1 cellular context compared by ENCODE assay signal in the genomic region with DNA sequence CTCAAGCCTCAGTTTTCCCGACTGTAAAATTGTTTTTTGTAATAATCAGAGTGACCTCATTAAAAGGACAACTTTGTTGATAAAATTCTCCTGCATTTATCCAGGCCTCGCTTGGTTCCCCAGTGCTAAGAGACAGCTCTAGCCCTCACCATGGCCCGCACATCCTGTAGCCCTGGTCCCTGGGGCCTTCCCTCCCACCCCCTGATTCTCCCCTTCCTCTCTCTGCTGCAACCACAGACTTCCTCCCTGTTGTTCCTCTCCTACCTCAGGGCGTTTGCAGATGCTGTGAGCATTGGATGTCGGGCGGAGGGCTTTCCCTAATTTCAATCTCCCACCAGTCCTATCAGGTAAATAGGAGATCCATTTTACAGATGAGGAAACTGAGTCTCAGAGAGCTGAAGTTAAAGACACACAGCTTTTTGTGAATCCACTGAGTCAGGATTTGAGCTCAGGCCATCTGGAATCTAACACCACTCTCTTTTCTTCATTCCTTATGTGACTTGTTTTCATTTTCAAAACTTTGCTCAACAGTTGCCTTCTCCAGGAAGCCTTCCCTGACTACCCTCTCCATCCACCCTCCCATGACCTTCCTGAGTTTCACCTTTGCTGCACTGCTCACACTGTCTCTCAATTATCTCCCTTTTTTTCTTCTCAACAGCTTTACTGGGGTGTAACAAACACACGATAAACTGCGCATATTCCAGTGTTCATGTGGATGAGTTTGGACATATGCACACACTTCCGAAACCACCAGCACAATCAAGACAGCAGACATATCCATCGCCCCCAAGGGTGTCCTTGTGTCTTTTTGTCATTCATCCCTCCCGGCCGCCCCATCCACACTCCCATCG.
TF ChIP-seq lines count a peak whose summit lies in the region.

No MANE protein-coding gene starts in this region.

TF ChIP-seq in HepG2, 621 proteins besides CTCF, POLR2A, EP300 and RAD21 (continued from another document):
- TF ChIP-seq, protein P1, sequence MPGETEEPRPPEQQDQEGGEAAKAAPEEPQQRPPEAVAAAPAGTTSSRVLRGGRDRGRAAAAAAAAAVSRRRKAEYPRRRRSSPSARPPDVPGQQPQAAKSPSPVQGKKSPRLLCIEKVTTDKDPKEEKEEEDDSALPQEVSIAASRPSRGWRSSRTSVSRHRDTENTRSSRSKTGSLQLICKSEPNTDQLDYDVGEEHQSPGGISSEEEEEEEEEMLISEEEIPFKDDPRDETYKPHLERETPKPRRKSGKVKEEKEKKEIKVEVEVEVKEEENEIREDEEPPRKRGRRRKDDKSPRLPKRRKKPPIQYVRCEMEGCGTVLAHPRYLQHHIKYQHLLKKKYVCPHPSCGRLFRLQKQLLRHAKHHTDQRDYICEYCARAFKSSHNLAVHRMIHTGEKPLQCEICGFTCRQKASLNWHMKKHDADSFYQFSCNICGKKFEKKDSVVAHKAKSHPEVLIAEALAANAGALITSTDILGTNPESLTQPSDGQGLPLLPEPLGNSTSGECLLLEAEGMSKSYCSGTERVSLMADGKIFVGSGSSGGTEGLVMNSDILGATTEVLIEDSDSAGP (CRISPR knock-in tag; IDR thresholded peaks at IDR 0.05; ENCODE audit: borderline replicate concordance) = no peak
- no peak for TF ChIP-seq ATF6 (CRISPR knock-in tag; conservative IDR thresholded peaks at IDR 0.05)
- TF ChIP-seq, protein P2, sequence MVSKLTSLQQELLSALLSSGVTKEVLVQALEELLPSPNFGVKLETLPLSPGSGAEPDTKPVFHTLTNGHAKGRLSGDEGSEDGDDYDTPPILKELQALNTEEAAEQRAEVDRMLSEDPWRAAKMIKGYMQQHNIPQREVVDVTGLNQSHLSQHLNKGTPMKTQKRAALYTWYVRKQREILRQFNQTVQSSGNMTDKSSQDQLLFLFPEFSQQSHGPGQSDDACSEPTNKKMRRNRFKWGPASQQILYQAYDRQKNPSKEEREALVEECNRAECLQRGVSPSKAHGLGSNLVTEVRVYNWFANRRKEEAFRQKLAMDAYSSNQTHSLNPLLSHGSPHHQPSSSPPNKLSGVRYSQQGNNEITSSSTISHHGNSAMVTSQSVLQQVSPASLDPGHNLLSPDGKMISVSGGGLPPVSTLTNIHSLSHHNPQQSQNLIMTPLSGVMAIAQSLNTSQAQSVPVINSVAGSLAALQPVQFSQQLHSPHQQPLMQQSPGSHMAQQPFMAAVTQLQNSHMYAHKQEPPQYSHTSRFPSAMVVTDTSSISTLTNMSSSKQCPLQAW (CRISPR knock-in tag; IDR thresholded peaks at IDR 0.05) = no peak
- 0 out of 2 replicates have a peak, but pooled peaks have one; percentile 19 for TF ChIP-seq MEF2D (CRISPR knock-in tag; IDR thresholded peaks at IDR 0.05)
- peak; percentile 84 for TF ChIP-seq ZMYM3 (CRISPR knock-in tag; IDR thresholded peaks at IDR 0.05)
- TF ChIP-seq PAWR (CRISPR knock-in tag; IDR thresholded peaks at IDR 0.05; ENCODE audit: borderline replicate concordance) = no peak
- no peak for TF ChIP-seq TAF1 (CRISPR knock-in tag; IDR thresholded peaks at IDR 0.05)
- TF ChIP-seq ZNF225 (CRISPR knock-in tag; IDR thresholded peaks at IDR 0.05) = 0 out of 2 replicates have a peak, but pooled peaks have one; percentile 6
- TF ChIP-seq ZNF260 (CRISPR knock-in tag; IDR thresholded peaks at IDR 0.05; ENCODE audit: borderline replicate concordance, low read depth) = no peak
- TF ChIP-seq SATB2 (CRISPR knock-in tag; IDR thresholded peaks at IDR 0.05) = no peak
- 0 out of 2 replicates have a peak, but pooled peaks have one; percentile 58 for TF ChIP-seq ADNP (CRISPR knock-in tag; IDR thresholded peaks at IDR 0.05)
- no peak for TF ChIP-seq ZFP36L2 (CRISPR knock-in tag; IDR thresholded peaks at IDR 0.05)
- 0 out of 2 replicates have a peak, but pooled peaks have one; percentile 6 for TF ChIP-seq ZNF317 (CRISPR knock-in tag; IDR thresholded peaks at IDR 0.05)
- 0 out of 2 replicates have a peak, but pooled peaks have one; percentile 19 for TF ChIP-seq ZNF777 (CRISPR knock-in tag; IDR thresholded peaks at IDR 0.05)
- peak; percentile 90 for TF ChIP-seq ZFP36 (IDR thresholded peaks at IDR 0.05; ENCODE audit: borderline replicate concordance, low read depth, low read length, partially characterized antibody)
- 0 out of 2 replicates have a peak, but pooled peaks have one; percentile 28 for TF ChIP-seq ZFP82 (CRISPR knock-in tag; IDR thresholded peaks at IDR 0.05; ENCODE audit: borderline replicate concordance)
- TF ChIP-seq KLF16 (CRISPR knock-in tag; IDR thresholded peaks at IDR 0.05) = no peak
- no peak for TF ChIP-seq ZNF577 (CRISPR knock-in tag; IDR thresholded peaks at IDR 0.05; ENCODE audit: borderline replicate concordance, low read depth)
- TF ChIP-seq ZMYM4 (CRISPR knock-in tag; IDR thresholded peaks at IDR 0.05) = no peak
- no peak for TF ChIP-seq GFI1 (CRISPR knock-in tag; IDR thresholded peaks at IDR 0.05; ENCODE audit: borderline replicate concordance)
- TF ChIP-seq ZNF629 (CRISPR knock-in tag; conservative IDR thresholded peaks at IDR 0.05) = peak; percentile 96
- 0 out of 2 replicates have a peak, but pooled peaks have one; percentile 38 for TF ChIP-seq ZNF3 (CRISPR knock-in tag; IDR thresholded peaks at IDR 0.05)
- TF ChIP-seq, protein P3, sequence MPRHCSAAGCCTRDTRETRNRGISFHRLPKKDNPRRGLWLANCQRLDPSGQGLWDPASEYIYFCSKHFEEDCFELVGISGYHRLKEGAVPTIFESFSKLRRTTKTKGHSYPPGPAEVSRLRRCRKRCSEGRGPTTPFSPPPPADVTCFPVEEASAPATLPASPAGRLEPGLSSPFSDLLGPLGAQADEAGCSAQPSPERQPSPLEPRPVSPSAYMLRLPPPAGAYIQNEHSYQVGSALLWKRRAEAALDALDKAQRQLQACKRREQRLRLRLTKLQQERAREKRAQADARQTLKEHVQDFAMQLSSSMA (CRISPR knock-in tag; IDR thresholded peaks at IDR 0.05) = no peak
- peak; percentile 15 for TF ChIP-seq TEAD3 (CRISPR knock-in tag; optimal IDR thresholded peaks at IDR 0.05; ENCODE audit: borderline replicate concordance)
- no peak for TF ChIP-seq MTF2 (CRISPR knock-in tag; IDR thresholded peaks at IDR 0.05; ENCODE audit: borderline replicate concordance)
- TF ChIP-seq ZC3H4 (CRISPR knock-in tag; IDR thresholded peaks at IDR 0.05; ENCODE audit: borderline replicate concordance) = no peak
